15 cellular contexts compared by ENCODE assay signal in the genomic region with DNA sequence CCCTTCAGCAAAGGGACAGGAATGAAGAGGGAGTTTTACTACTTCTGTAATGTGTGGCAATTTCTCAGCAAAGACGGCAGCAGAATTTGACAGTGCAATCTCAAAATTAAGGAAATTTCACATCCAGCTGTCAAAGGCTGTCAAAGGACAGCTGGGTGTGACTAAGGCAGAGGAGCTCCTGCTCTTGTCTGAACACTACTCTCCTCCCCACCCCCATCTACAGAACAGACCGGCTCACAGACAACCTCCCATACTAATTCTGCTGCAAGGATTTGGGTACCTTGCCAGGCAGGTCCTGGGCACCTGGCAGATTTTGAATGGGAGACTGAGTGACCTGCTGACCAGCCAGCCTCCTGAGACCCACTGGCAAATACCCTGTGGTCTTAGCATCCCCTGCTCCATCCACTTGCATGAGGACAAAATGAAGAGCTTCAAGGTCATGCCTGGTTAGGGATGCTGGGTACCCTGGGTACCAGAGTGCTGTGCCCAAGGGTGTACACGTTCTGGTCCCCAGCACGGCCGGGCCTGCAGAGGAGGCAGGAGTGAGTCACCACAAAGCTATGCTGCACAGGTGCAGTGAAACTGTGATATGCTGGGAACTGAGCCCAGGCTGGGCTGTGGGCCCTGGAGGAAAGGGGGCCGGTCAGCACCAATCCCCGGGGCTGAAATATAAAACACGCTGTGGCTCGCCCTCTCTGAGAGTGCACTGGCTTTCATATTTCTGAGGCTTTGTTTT.
A peak's percentile ranks its signal among the peaks of the same experiment; 100 is the strongest.
DNase-seq lines count a peak whose midpoint lies in the region; ATAC-seq, FAIRE-seq and TF ChIP-seq lines count a peak whose summit lies in the region.
"Had no signal": no experiment of that assay in that cellular context is flagged by ENCODE, and none has a peak within 500 bp of the region (broad histone marks: within the 10 kb centered on the region; RNA-seq: fewer than 3 reads in every experiment).

No MANE protein-coding gene starts in this region.

- H3K4me2 ChIP-seq in BLaER1 treated with 17β-estradiol and CSF1 and Interleukin-3, amounts not matched to agents 10 nM and 100 nM = peak overlapping the region in 7 of 11 experiments; percentile 36 to 72 (median 65); a peak in 12 of 22 replicates
- H3K4me2 ChIP-seq in H1 (ENCODE audit: insufficient read depth in 1 of 2, low read depth in 2 of 2, low read length in 2 of 2) (no peak overlapping the region), neural progenitor cell (no peak overlapping the region)

- H3K27me3 ChIP-seq in BLaER1 treated with 17β-estradiol and CSF1 and Interleukin-3, amounts not matched to agents 10 nM and 100 nM = no peaks in the 10 kb centered on the region
- H3K27me3 ChIP-seq in H1 (replicated peaks in 1 of 4; ENCODE audit: control insufficient read depth in 3 of 4, extremely low read depth in 1 of 4, insufficient read depth in 3 of 4, low read length in 3 of 4) (no peaks in the 10 kb centered on the region), neural progenitor cell (no peaks in the 10 kb centered on the region)

- CTCF ChIA-PET in H1 (lab: Charles Lee; ENCODE audit: partially characterized antibody) = interaction anchor here (0.5 to 0.6 kb wide), 2 partner anchors 200 to 1286 kb away, joined by 3 to 4 read pairs; no protein-coding TSS in a partner anchor

- H4K8ac ChIP-seq in H1 (ENCODE audit: extremely low read depth, insufficient read depth, low read length) = no peak overlapping the region; the same call in 1 of the 2 replicates

- no peaks in the 10 kb centered on the region for H3K79me2 ChIP-seq in H1 (ENCODE audit: control insufficient read depth in 1 of 2, insufficient read depth in 2 of 2, low read length in 2 of 2)
- H3K79me2 ChIP-seq in neural progenitor cell (ENCODE audit: low read depth) = no peaks in the 10 kb centered on the region

- H4K20me1 ChIP-seq in BLaER1 treated with 17β-estradiol and CSF1 and Interleukin-3, amounts not matched to agents 10 nM and 100 nM = no peaks in the 10 kb centered on the region
- H4K20me1 ChIP-seq in H1 (replicated peaks in 1 of 2; ENCODE audit: control insufficient read depth in 1 of 2, insufficient read depth in 2 of 2, low read length in 2 of 2) (no peaks in the 10 kb centered on the region), neural progenitor cell (ENCODE audit: low read depth) (no peaks in the 10 kb centered on the region)

- no peak overlapping the region for H3K4me3 ChIP-seq in BLaER1 treated with 17β-estradiol and CSF1 and Interleukin-3, amounts not matched to agents 10 nM and 100 nM
- H3K4me3 ChIP-seq in H1 (ENCODE audit: extremely low read depth in 1 of 4, insufficient read depth in 2 of 4, low read depth in 3 of 4, low read length in 4 of 4) (no peak overlapping the region), neural progenitor cell (no peak overlapping the region)
- H3K4me3 ChIP-seq: K562 had no signal

- H2BK12ac ChIP-seq in H1 (ENCODE audit: low read depth, low read length) = peak overlapping the region; percentile 31; the same call in 1 of the 2 replicates

- H3K9me3 Mint-ChIP-seq in neural progenitor cell = no peaks in the 10 kb centered on the region
- H3K9me3 Mint-ChIP-seq: stimulated activated naive CD8-positive, alpha-beta T cell treated with anti-CD3 and anti-CD28 coated beads, Interleukin-15, amount 100 ng/mL, for 72 hours; T-helper 1 cell treated with Interleukin-12 subunit alpha and Interleukin-12 subunit beta and Interleukin-4 antibody, amounts not matched to agents 30 μg/mL and 1 μg/mL, for 36 hours had no signal

- H2BK5ac ChIP-seq in H1 (ENCODE audit: low read depth, low read length) = peak overlapping the region; percentile 74; the same call in 1 of the 2 replicates

- no peak overlapping the region for H3K4me3 Mint-ChIP-seq in neural progenitor cell
- H3K4me3 Mint-ChIP-seq: stimulated activated naive CD8-positive, alpha-beta T cell treated with anti-CD3 and anti-CD28 coated beads, Interleukin-15, amount 100 ng/mL, for 72 hours; T-helper 1 cell treated with Interleukin-12 subunit alpha and Interleukin-12 subunit beta and Interleukin-4 antibody, amounts not matched to agents 30 μg/mL and 1 μg/mL, for 36 hours had no signal

- H3K27me3 Mint-ChIP-seq in neural progenitor cell (ENCODE audit: insufficient read depth, low read depth) = peaks cover 2% of the 10 kb centered on the region

- H3K27ac ChIP-seq in BLaER1 treated with 17β-estradiol and CSF1 and Interleukin-3, amounts not matched to agents 10 nM and 100 nM = peak overlapping the region in 1 of 11 experiments; percentile 9; a peak in 1 of 22 replicates
- H3K27ac ChIP-seq in H1 (ENCODE audit: low read depth, low read length) (no peak overlapping the region), neural progenitor cell (no peak overlapping the region)

- TF ChIP-seq CTCF in H1 (IDR thresholded peaks at IDR 0.05; ENCODE audit: control extremely low read depth in 1 of 3, insufficient read depth in 1 of 3, low read depth in 1 of 3, low read length in 3 of 3) = no peak
- no peak for TF ChIP-seq CTCF in neural progenitor cell (IDR thresholded peaks at IDR 0.05)

- no peak for ATAC-seq in GM18498 (IDR thresholded peaks at IDR 0.05; ENCODE audit: unreplicated experiment)
- ATAC-seq in HG02623 (IDR thresholded peaks at IDR 0.05; ENCODE audit: unreplicated experiment) = no peak
- ATAC-seq in HG03139 (IDR thresholded peaks at IDR 0.05; ENCODE audit: unreplicated experiment) = no peak
- ATAC-seq: K562; stimulated activated naive CD8-positive, alpha-beta T cell treated with anti-CD3 and anti-CD28 coated beads, Interleukin-15, amount 100 ng/mL, for 72 hours had no signal

- DNase-seq in MV-4-11 (lab: John Stamatoyannopoulos, UW) (peak; percentile 51), H1 (ENCODE audit: low read depth in 1 of 2, low spot score in 2 of 2) (no peak), neural progenitor cell (ENCODE audit: low spot score) (no peak), NCI-H187 (lab: John Stamatoyannopoulos, UW) (no peak)
- DNase-seq: activated CD4-positive, alpha-beta T cell treated with anti-CD3 and anti-CD28 coated beads for 48 hours; anterior cingulate cortex; NCI-H2081; OCI-M1; stimulated activated naive CD8-positive, alpha-beta T cell treated with anti-CD3 and anti-CD28 coated beads, Interleukin-15, amount 100 ng/mL, for 72 hours had no signal

- no peaks in the 10 kb centered on the region for H3K36me3 ChIP-seq in BLaER1 treated with 17β-estradiol and CSF1 and Interleukin-3, amounts not matched to agents 10 nM and 100 nM
- H3K36me3 ChIP-seq in H1 (ENCODE audit: control insufficient read depth in 2 of 4, insufficient read depth in 4 of 4, low read length in 3 of 4) (no peaks in the 10 kb centered on the region), neural progenitor cell (no peaks in the 10 kb centered on the region)

- POLR2A ChIA-PET in H1 (lab: Charles Lee; ENCODE audit: partially characterized antibody) = interaction anchor here (1.1 kb wide), 1 partner anchor 15 kb away, joined by 3 read pairs; no protein-coding TSS in a partner anchor

- peak overlapping the region; percentile 62; the same call in 1 of the 2 replicates for H2BK15ac ChIP-seq in H1 (ENCODE audit: low read length)

- no peaks in the 10 kb centered on the region for H3F3A ChIP-seq in neural progenitor cell (ENCODE audit: low read depth)

- no peak overlapping the region for H4K5ac ChIP-seq in H1 (ENCODE audit: insufficient read length, low read depth, low read length)

- no peak for TF ChIP-seq POLR2A in H1 (IDR thresholded peaks at IDR 0.05; ENCODE audit: control extremely low read depth in 1 of 2, low read depth in 2 of 2, low read length in 2 of 2)

- H3K9me3 ChIP-seq in BLaER1 treated with 17β-estradiol and CSF1 and Interleukin-3, amounts not matched to agents 10 nM and 100 nM (replicated peaks in 1 of 11) = peaks cover 0 to 15% (median 0%) of the 10 kb centered on the region in 11 experiments; a peak in 8 of 22 replicates
- H3K9me3 ChIP-seq in H1 (ENCODE audit: insufficient read depth in 2 of 2, low read depth in 1 of 2, low read length in 1 of 2) (no peaks in the 10 kb centered on the region), neural progenitor cell (ENCODE audit: low read depth) (no peaks in the 10 kb centered on the region)

- no peak overlapping the region for H3K14ac ChIP-seq in H1 (ENCODE audit: insufficient read length)

- 87% methylated on average over 9 of the region's 9 CpGs; no CpG with 5 or more reads in 1 of the 2 experiments for WGBS in H1 (ENCODE audit: extremely low coverage in 1 of 2, insufficient coverage in 1 of 2, insufficient read length in 1 of 2, insufficient replicate concordance in 2 of 2, low coverage in 1 of 2, low lambda C conversion rate in 2 of 2, missing lambda C conversion rate in 1 of 2), 2 experiments

- H2BK120ac ChIP-seq in H1 (replicated peaks; ENCODE audit: low read depth, low read length) = no peak overlapping the region

- peak overlapping the region; percentile 37; the same call in 1 of the 2 replicates for H2BK20ac ChIP-seq in H1 (ENCODE audit: low read length)

- no peaks in the 10 kb centered on the region for H3K79me1 ChIP-seq in H1 (ENCODE audit: low read depth, low read length)

- H3K23me2 ChIP-seq in H1 (ENCODE audit: low read depth, low read length) = no peaks in the 10 kb centered on the region

- no peaks in the 10 kb centered on the region for H3K36me3 Mint-ChIP-seq in neural progenitor cell

- H3K4me1 Mint-ChIP-seq in neural progenitor cell = peaks cover 12% of the 10 kb centered on the region
- H3K4me1 Mint-ChIP-seq: stimulated activated naive CD8-positive, alpha-beta T cell treated with anti-CD3 and anti-CD28 coated beads, Interleukin-15, amount 100 ng/mL, for 72 hours had no signal

- H4K91ac ChIP-seq in H1 (replicated peaks; ENCODE audit: insufficient read length, low read length) = no peak overlapping the region

- H3K56ac ChIP-seq in H1 (replicated peaks; ENCODE audit: insufficient read length, low read depth, low read length) = no peak overlapping the region

- H3K23ac ChIP-seq in H1 (ENCODE audit: insufficient read length) = no peak overlapping the region

- no peak overlapping the region for H2AFZ ChIP-seq in H1 (ENCODE audit: low read length)
- H2AFZ ChIP-seq in neural progenitor cell (replicated peaks) = no peak overlapping the region

- no peak for TF ChIP-seq EP300 in H1 (IDR thresholded peaks at IDR 0.05; ENCODE audit: borderline replicate concordance in 1 of 2, low read depth in 2 of 2, low read length in 2 of 2)

- no peak overlapping the region for H3K4ac ChIP-seq in H1 (replicated peaks; ENCODE audit: insufficient read length, low read depth, low read length)

- no peak overlapping the region for H3K9ac ChIP-seq in BLaER1 treated with 17β-estradiol and CSF1 and Interleukin-3, amounts not matched to agents 10 nM and 100 nM
- H3K9ac ChIP-seq in H1 (replicated peaks in 1 of 4; ENCODE audit: extremely low read depth in 1 of 4, low read depth in 3 of 4, low read length in 3 of 4) (no peak overlapping the region), neural progenitor cell (no peak overlapping the region)

- H2AK5ac ChIP-seq in H1 (ENCODE audit: low read depth, low read length) = no peak overlapping the region

- no peak overlapping the region for H3K18ac ChIP-seq in H1 (ENCODE audit: extremely low read depth, low read length)

- FAIRE-seq in H1 (lab: Jason Lieb, UNC) = no peak
- FAIRE-seq: K562 had no signal

- peaks cover 38 to 72% (median 53%) of the 10 kb centered on the region in 10 experiments for H3K4me1 ChIP-seq in BLaER1 treated with 17β-estradiol and CSF1 and Interleukin-3, amounts not matched to agents 10 nM and 100 nM
- peaks cover 0 to 8% (median 6%) of the 10 kb centered on the region in 4 experiments; a peak in 4 of 7 replicates for H3K4me1 ChIP-seq in H1 (replicated peaks in 1 of 4; ENCODE audit: control insufficient read depth in 3 of 4, insufficient read depth in 4 of 4, low read length in 3 of 4)
- peaks cover 4% of the 10 kb centered on the region for H3K4me1 ChIP-seq in neural progenitor cell

- TF ChIP-seq RAD21 in H1 (IDR thresholded peaks at IDR 0.05 in 1 of 2, conservative IDR thresholded peaks at IDR 0.05 in 1 of 2; ENCODE audit: low read depth in 2 of 2, low read length in 2 of 2) = no peak

- peak overlapping the region; percentile 66 for H3K27ac Mint-ChIP-seq in neural progenitor cell
- H3K27ac Mint-ChIP-seq: T-helper 1 cell treated with Interleukin-12 subunit alpha and Interleukin-12 subunit beta and Interleukin-4 antibody, amounts not matched to agents 30 μg/mL and 1 μg/mL, for 36 hours had no signal

Comparison
In these comparisons a context has a peak if more than half of its experiments do, and no peak if none do; other contexts are left out.
1. H3K4me2 ChIP-seq: peak in BLaER1 treated with 17β-estradiol and CSF1 and Interleukin-3, amounts not matched to agents 10 nM and 100 nM (7 of 11); none in H1 (0 of 2) and neural progenitor cell (single experiment).